In genomic region chr7:116968626-116969025, GRCh38 we compare ENCODE assay signal across 30 cellular contexts.
"Had no signal": no experiment of that assay in that cellular context is flagged by ENCODE, and none has a peak within 500 bp of the region (broad histone marks: within the 10 kb centered on the region; RNA-seq: fewer than 3 reads in every experiment).

No MANE protein-coding gene starts in this region.

- H3K9me3 ChIP-seq: gastroesophageal sphincter, heart left ventricle, mucosa of descending colon, ovary, psoas muscle, sigmoid colon, spleen, testis, tibial artery had no signal

- H3K4me1 Mint-ChIP-seq: naive thymus-derived CD8-positive, alpha-beta T cell had no signal

- DNase-seq: dorsolateral prefrontal cortex; effector CD4-positive, alpha-beta T cell; foreskin fibroblast; heart left ventricle; kidney; mesenchymal stem cell; mucosa of descending colon; naive thymus-derived CD8-positive, alpha-beta T cell; occipital lobe; ovary; posterior cingulate gyrus; psoas muscle; right cardiac atrium; sigmoid colon; spleen; stimulated activated CD4-positive, alpha-beta T cell treated with anti-CD3 and anti-CD28 coated beads, Interleukin-4, amount 100 ng/mL, for 4 hours; stimulated activated naive CD8-positive, alpha-beta T cell treated with anti-CD3 and anti-CD28 coated beads, Interleukin-15, Interleukin-2, amounts not matched to agents 100 U/mL and 50 U/mL, for 24 hours; substantia nigra; testis; tibial artery had no signal

- H3K4me1 ChIP-seq: sigmoid colon, testis had no signal

- H3K9me3 Mint-ChIP-seq: mesothelial cell of epicardium; naive thymus-derived CD8-positive, alpha-beta T cell; type B pancreatic cell had no signal

- H3K4me2 ChIP-seq: hepatocyte had no signal

- FAIRE-seq: colon, kidney had no signal

- ATAC-seq: esophagus mucosa; gastroesophageal sphincter; heart left ventricle; mucosa of descending colon; naive thymus-derived CD8-positive, alpha-beta T cell; right cardiac atrium; stimulated activated memory B cell treated with anti-CD40 and anti-IgM and Interleukin-4, amounts not matched to agents 10 μg/mL and 1 μg/mL and 100 μg/mL, for 72 hours; stimulated activated naive CD8-positive, alpha-beta T cell treated with anti-CD3 and anti-CD28 coated beads, Interleukin-15, Interleukin-2, amounts not matched to agents 100 U/mL and 50 U/mL, for 24 hours had no signal

- H3K36me3 ChIP-seq: gastroesophageal sphincter, heart left ventricle, ovary, sigmoid colon, spleen had no signal

- H3K36me3 Mint-ChIP-seq: mesothelial cell of epicardium; naive thymus-derived CD8-positive, alpha-beta T cell; type B pancreatic cell had no signal

- H2AFZ ChIP-seq: hepatocyte had no signal

- H3K27ac Mint-ChIP-seq: naive thymus-derived CD8-positive, alpha-beta T cell; stimulated activated memory B cell treated with anti-CD40 and anti-IgM and Interleukin-4, amounts not matched to agents 10 μg/mL and 1 μg/mL and 100 μg/mL, for 72 hours; type B pancreatic cell had no signal

- H3K27ac ChIP-seq: dorsolateral prefrontal cortex, epithelial cell of prostate, gastroesophageal sphincter, heart left ventricle, hepatocyte, ovary, psoas muscle, sigmoid colon, skin epidermis, spleen, testis, tibial artery had no signal

- H3K4me3 ChIP-seq: dorsolateral prefrontal cortex, gastroesophageal sphincter, heart left ventricle, hepatocyte, lung, mucosa of descending colon, ovary, psoas muscle, sigmoid colon, skin epidermis, spleen, testis, tibial artery had no signal

- H3K27me3 ChIP-seq: dorsolateral prefrontal cortex, gastroesophageal sphincter, heart left ventricle, hepatocyte, ovary, sigmoid colon, spleen, testis, tibial artery had no signal

- H3K27me3 Mint-ChIP-seq: stimulated activated memory B cell treated with anti-CD40 and anti-IgM and Interleukin-4, amounts not matched to agents 10 μg/mL and 1 μg/mL and 100 μg/mL, for 72 hours; type B pancreatic cell had no signal

- H3K4me3 Mint-ChIP-seq: mesothelial cell of epicardium; naive thymus-derived CD8-positive, alpha-beta T cell; stimulated activated memory B cell treated with anti-CD40 and anti-IgM and Interleukin-4, amounts not matched to agents 10 μg/mL and 1 μg/mL and 100 μg/mL, for 72 hours; type B pancreatic cell had no signal
